Comparison of ENCODE assay signal across 1 cellular context in genomic region chrX:15948318-15948660, GRCh38.
TF ChIP-seq lines count a peak whose summit lies in the region.

No MANE protein-coding gene starts in this region.

TF ChIP-seq in HCT116, 20 proteins besides CTCF, POLR2A, EP300 and RAD21:
- TF ChIP-seq TCF7L2 (IDR thresholded peaks at IDR 0.05; ENCODE audit: borderline replicate concordance, extremely low read depth, insufficient read depth, insufficient read length) (no peak), ATF3 (IDR thresholded peaks at IDR 0.05) (no peak), YY1 (IDR thresholded peaks at IDR 0.05; ENCODE audit: extremely low read depth, insufficient replicate concordance, low read depth, low read length) (no peak), EGR1 (IDR thresholded peaks at IDR 0.05; ENCODE audit: low read depth) (no peak), SP1 (IDR thresholded peaks at IDR 0.05; ENCODE audit: low read depth) (no peak), CBX3 (IDR thresholded peaks at IDR 0.05; ENCODE audit: low read depth) (no peak)
- TF ChIP-seq, protein P1, sequence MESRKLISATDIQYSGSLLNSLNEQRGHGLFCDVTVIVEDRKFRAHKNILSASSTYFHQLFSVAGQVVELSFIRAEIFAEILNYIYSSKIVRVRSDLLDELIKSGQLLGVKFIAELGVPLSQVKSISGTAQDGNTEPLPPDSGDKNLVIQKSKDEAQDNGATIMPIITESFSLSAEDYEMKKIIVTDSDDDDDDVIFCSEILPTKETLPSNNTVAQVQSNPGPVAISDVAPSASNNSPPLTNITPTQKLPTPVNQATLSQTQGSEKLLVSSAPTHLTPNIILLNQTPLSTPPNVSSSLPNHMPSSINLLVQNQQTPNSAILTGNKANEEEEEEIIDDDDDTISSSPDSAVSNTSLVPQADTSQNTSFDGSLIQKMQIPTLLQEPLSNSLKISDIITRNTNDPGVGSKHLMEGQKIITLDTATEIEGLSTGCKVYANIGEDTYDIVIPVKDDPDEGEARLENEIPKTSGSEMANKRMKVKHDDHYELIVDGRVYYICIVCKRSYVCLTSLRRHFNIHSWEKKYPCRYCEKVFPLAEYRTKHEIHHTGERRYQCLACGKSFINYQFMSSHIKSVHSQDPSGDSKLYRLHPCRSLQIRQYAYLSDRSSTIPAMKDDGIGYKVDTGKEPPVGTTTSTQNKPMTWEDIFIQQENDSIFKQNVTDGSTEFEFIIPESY (IDR thresholded peaks at IDR 0.05; ENCODE audit: extremely low read depth, insufficient replicate concordance, low read length): no peak
